Comparison of ENCODE assay signal across 7 cellular contexts in the genomic region with DNA sequence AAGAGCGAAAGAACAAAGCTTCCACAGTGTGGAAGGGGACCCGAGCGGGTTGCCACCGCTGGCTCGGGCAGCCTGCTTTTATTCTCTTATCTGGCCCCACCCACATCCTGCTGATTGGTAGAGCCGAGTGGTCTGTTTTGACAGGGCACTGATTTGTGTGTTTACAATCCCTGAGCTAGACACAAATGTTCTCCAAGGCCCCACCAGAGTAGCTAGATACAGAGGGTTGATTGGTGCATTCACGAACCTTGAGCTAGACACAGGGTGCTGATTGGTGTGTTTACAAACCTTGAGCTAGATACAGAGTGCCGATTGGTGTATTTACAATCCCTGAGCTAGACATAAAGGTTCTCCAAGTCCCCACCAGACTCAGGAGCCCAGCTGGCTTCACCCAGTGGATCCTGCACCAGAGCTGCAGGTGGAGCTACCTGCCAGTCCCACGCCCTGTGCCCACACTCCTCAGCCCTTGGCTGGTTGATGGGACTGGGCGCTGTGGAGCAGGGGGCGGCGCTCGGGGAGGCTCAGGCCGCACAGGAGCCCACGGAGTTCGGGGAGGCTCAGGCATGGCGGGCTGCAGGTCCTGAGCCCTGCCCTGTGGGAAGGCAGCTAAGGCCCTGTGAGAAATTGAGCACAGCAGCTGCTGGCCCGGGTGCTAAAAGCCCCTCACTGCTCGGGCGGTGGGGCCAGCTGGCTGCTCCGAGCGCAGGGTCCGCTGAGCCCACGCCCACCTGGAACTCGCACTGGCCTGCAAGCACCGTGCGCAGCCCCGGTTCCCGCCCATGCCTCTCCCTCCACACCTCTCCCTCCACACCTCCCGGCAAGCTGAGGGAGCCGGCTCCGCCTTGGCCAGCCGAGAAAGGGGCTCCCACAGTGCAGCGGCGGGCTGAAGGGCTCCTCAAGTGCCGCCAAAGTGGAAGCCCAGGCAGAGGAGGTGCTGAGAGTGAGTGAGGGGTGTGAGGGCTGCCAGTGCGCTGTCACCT.
A peak's percentile ranks its signal among the peaks of the same experiment; 100 is the strongest.
DNase-seq lines count a peak whose midpoint lies in the region; ATAC-seq and TF ChIP-seq lines count a peak whose summit lies in the region.
"Not testable (repeated sequence)": the region's sequence is repeated elsewhere in the genome, so short reads cannot be mapped to it uniquely, and the experiment has no call there.

No MANE protein-coding gene starts in this region.

- H3K9me3 ChIP-seq in Caco-2; naive thymus-derived CD4-positive, alpha-beta T cell (ENCODE audit: control insufficient read depth in 2 of 3, low read length in 3 of 3): not testable (repeated sequence)
- peaks cover 12% of the 10 kb centered on the region for H3K9me3 ChIP-seq in endodermal cell (ENCODE audit: control insufficient read depth, low read length)

- H3K4me1 ChIP-seq in Caco-2; endodermal cell (ENCODE audit: control insufficient read depth, insufficient read depth, low read length): not testable (repeated sequence)
- H3K4me1 ChIP-seq in naive thymus-derived CD4-positive, alpha-beta T cell (ENCODE audit: control insufficient read depth in 2 of 2, insufficient read depth in 2 of 2, low read length in 2 of 2): peaks cover 26 to 27% of the 10 kb centered on the region in 2 donors

- not testable (repeated sequence) for TF ChIP-seq CTCF in Caco-2 (IDR thresholded peaks at IDR 0.05; ENCODE audit: insufficient read depth in 1 of 2, low read depth in 1 of 2, low read length in 1 of 2, severe bottlenecking in 1 of 2, unreplicated experiment in 1 of 2); endodermal cell (conservative IDR thresholded peaks at IDR 0.05)

- POLR2A ChIA-PET in Caco-2 (lab: Charles Lee); activated CD4-positive, alpha-beta T cell treated with anti-CD3 and anti-CD28 coated beads, Interleukin-2, amount 10 ng/mL, durations not matched to agents 7 days and 5 days (lab: Charles Lee): not testable (repeated sequence)
- POLR2A ChIA-PET in T-cell (lab: Charles Lee): interaction anchor here (0.6 to 1.3 kb wide), 5 partner anchors 9 to 253 kb away, joined by 3 to 7 read pairs (median 3); no protein-coding TSS in a partner anchor
- POLR2A ChIA-PET in naive thymus-derived CD4-positive, alpha-beta T cell (lab: Charles Lee): interaction anchor here (1.8 kb wide), 1 partner anchor 9 kb away, joined by 6 read pairs; no protein-coding TSS in a partner anchor

- 86 to 92% methylated on average over 5 to 23 of the region's 37 CpGs for WGBS in endodermal cell (ENCODE audit: insufficient coverage in 1 of 2, insufficient read length in 1 of 2), 2 experiments

- intact Hi-C loops in Caco-2 (cut with micrococcal nuclease; ENCODE audit: unreplicated experiment); naive thymus-derived CD4-positive, alpha-beta T cell (cut with micrococcal nuclease): not testable (repeated sequence)

- H3K27me3 Mint-ChIP-seq in Caco-2 (ENCODE audit: insufficient read depth, unreplicated experiment); T-cell; activated CD4-positive, alpha-beta T cell treated with anti-CD3 and anti-CD28 coated beads, Interleukin-2, amount 10 ng/mL, durations not matched to agents 7 days and 5 days; activated T-helper 17 cell treated with anti-CD3 and anti-CD28 coated beads, Interleukin-2, amount 50 U/mL, for 72 hours; endodermal cell (ENCODE audit: insufficient read depth); naive thymus-derived CD4-positive, alpha-beta T cell: not testable (repeated sequence)

- not testable (repeated sequence) for H3K27me3 ChIP-seq in Caco-2 (replicated peaks; ENCODE audit: control insufficient read depth, insufficient read depth, low read length); endodermal cell (ENCODE audit: control insufficient read depth, insufficient read depth, low read length, poor library complexity, severe bottlenecking); naive thymus-derived CD4-positive, alpha-beta T cell (ENCODE audit: control insufficient read depth in 2 of 2, insufficient read depth in 2 of 2, low read length in 2 of 2)

- H3K4me3 Mint-ChIP-seq in Caco-2 (ENCODE audit: unreplicated experiment); T-cell; activated CD4-positive, alpha-beta T cell treated with anti-CD3 and anti-CD28 coated beads, Interleukin-2, amount 10 ng/mL, durations not matched to agents 7 days and 5 days; endodermal cell; naive thymus-derived CD4-positive, alpha-beta T cell; stimulated activated effector memory CD8-positive, alpha-beta T cell treated with anti-CD3 and anti-CD28 coated beads, Interleukin-12 subunit alpha, Interleukin-12 subunit beta, amount 100 ng/mL, for 72 hours: not testable (repeated sequence)
- peak overlapping the region; percentile 72 for H3K4me3 Mint-ChIP-seq in activated T-helper 17 cell treated with anti-CD3 and anti-CD28 coated beads, Interleukin-2, amount 50 U/mL, for 72 hours

- peaks cover 17% of the 10 kb centered on the region for H3K9me3 Mint-ChIP-seq in Caco-2 (ENCODE audit: unreplicated experiment)
- H3K9me3 Mint-ChIP-seq in T-cell; activated CD4-positive, alpha-beta T cell treated with anti-CD3 and anti-CD28 coated beads, Interleukin-2, amount 10 ng/mL, durations not matched to agents 7 days and 5 days; activated T-helper 17 cell treated with anti-CD3 and anti-CD28 coated beads, Interleukin-2, amount 50 U/mL, for 72 hours; naive thymus-derived CD4-positive, alpha-beta T cell; stimulated activated effector memory CD8-positive, alpha-beta T cell treated with anti-CD3 and anti-CD28 coated beads, Interleukin-12 subunit alpha, Interleukin-12 subunit beta, amount 100 ng/mL, for 72 hours: not testable (repeated sequence)
- peaks cover 24% of the 10 kb centered on the region for H3K9me3 Mint-ChIP-seq in endodermal cell

- H3K27ac ChIP-seq in endodermal cell (ENCODE audit: low read depth, low read length); naive thymus-derived CD4-positive, alpha-beta T cell (ENCODE audit: low read depth, low read length): not testable (repeated sequence)

- H3K36me3 Mint-ChIP-seq in Caco-2 (ENCODE audit: insufficient read depth, unreplicated experiment) (peaks cover 92% of the 10 kb centered on the region), T-cell (peaks cover 68% of the 10 kb centered on the region), endodermal cell (ENCODE audit: low read depth) (peaks cover 70% of the 10 kb centered on the region)
- H3K36me3 Mint-ChIP-seq in activated CD4-positive, alpha-beta T cell treated with anti-CD3 and anti-CD28 coated beads, Interleukin-2, amount 10 ng/mL, durations not matched to agents 7 days and 5 days (ENCODE audit: low read depth): peaks cover 83% of the 10 kb centered on the region
- H3K36me3 Mint-ChIP-seq in activated T-helper 17 cell treated with anti-CD3 and anti-CD28 coated beads, Interleukin-2, amount 50 U/mL, for 72 hours (ENCODE audit: low read depth): peaks cover 50% of the 10 kb centered on the region
- H3K36me3 Mint-ChIP-seq in naive thymus-derived CD4-positive, alpha-beta T cell: peaks cover 20 to 68% (median 50%) of the 10 kb centered on the region in 5 donors
- peaks cover 88% of the 10 kb centered on the region for H3K36me3 Mint-ChIP-seq in stimulated activated effector memory CD8-positive, alpha-beta T cell treated with anti-CD3 and anti-CD28 coated beads, Interleukin-12 subunit alpha, Interleukin-12 subunit beta, amount 100 ng/mL, for 72 hours

- CTCF ChIA-PET in Caco-2 (lab: Charles Lee); T-cell (lab: Charles Lee); naive thymus-derived CD4-positive, alpha-beta T cell (lab: Charles Lee): not testable (repeated sequence)
- CTCF ChIA-PET in activated CD4-positive, alpha-beta T cell treated with anti-CD3 and anti-CD28 coated beads, Interleukin-2, amount 10 ng/mL, durations not matched to agents 7 days and 5 days (lab: Charles Lee): interaction anchor here (1.4 to 5.8 kb wide), 4 partner anchors 30 to 96 kb away, joined by 3 to 28 read pairs (median 6); no protein-coding TSS in a partner anchor

- H3K4me1 Mint-ChIP-seq in Caco-2 (ENCODE audit: low read depth, unreplicated experiment); endodermal cell: not testable (repeated sequence)
- peaks cover 59 to 83% (median 76%) of the 10 kb centered on the region in 3 donors for H3K4me1 Mint-ChIP-seq in T-cell
- peaks cover 77% of the 10 kb centered on the region for H3K4me1 Mint-ChIP-seq in activated CD4-positive, alpha-beta T cell treated with anti-CD3 and anti-CD28 coated beads, Interleukin-2, amount 10 ng/mL, durations not matched to agents 7 days and 5 days
- H3K4me1 Mint-ChIP-seq in activated T-helper 17 cell treated with anti-CD3 and anti-CD28 coated beads, Interleukin-2, amount 50 U/mL, for 72 hours: peaks cover 66% of the 10 kb centered on the region
- H3K4me1 Mint-ChIP-seq in naive thymus-derived CD4-positive, alpha-beta T cell: peaks cover 20 to 77% (median 49%) of the 10 kb centered on the region in 7 donors
- H3K4me1 Mint-ChIP-seq in stimulated activated effector memory CD8-positive, alpha-beta T cell treated with anti-CD3 and anti-CD28 coated beads, Interleukin-12 subunit alpha, Interleukin-12 subunit beta, amount 100 ng/mL, for 72 hours: peaks cover 76% of the 10 kb centered on the region

- peak overlapping the region; percentile 63 for H3K27ac Mint-ChIP-seq in Caco-2 (ENCODE audit: unreplicated experiment)
- peak overlapping the region; percentile 55 to 83 for H3K27ac Mint-ChIP-seq in T-cell
- peak overlapping the region; percentile 58 for H3K27ac Mint-ChIP-seq in activated CD4-positive, alpha-beta T cell treated with anti-CD3 and anti-CD28 coated beads, Interleukin-2, amount 10 ng/mL, durations not matched to agents 7 days and 5 days
- peak overlapping the region; percentile 100 for H3K27ac Mint-ChIP-seq in activated T-helper 17 cell treated with anti-CD3 and anti-CD28 coated beads, Interleukin-2, amount 50 U/mL, for 72 hours
- H3K27ac Mint-ChIP-seq in endodermal cell: not testable (repeated sequence)
- H3K27ac Mint-ChIP-seq in naive thymus-derived CD4-positive, alpha-beta T cell: peak overlapping the region in 6 of 9 donors; percentile 56 to 76 (median 72)
- peak overlapping the region; percentile 99 for H3K27ac Mint-ChIP-seq in stimulated activated effector memory CD8-positive, alpha-beta T cell treated with anti-CD3 and anti-CD28 coated beads, Interleukin-12 subunit alpha, Interleukin-12 subunit beta, amount 100 ng/mL, for 72 hours

- not testable (repeated sequence) for H3K9ac ChIP-seq in endodermal cell (ENCODE audit: extremely low read depth, low read length, poor library complexity, severe bottlenecking)

- BruUV-seq in Caco-2 (replicated peaks; lab: Mats Ljungman, UMichigan): not testable (repeated sequence)

- ATAC-seq in T-cell (replicated peaks in 1 of 4); activated T-helper 17 cell treated with anti-CD3 and anti-CD28 coated beads, Interleukin-2, amount 50 U/mL, for 72 hours (replicated peaks); naive thymus-derived CD4-positive, alpha-beta T cell; stimulated activated effector memory CD8-positive, alpha-beta T cell treated with anti-CD3 and anti-CD28 coated beads, Interleukin-12 subunit alpha, Interleukin-12 subunit beta, amount 100 ng/mL, for 72 hours: not testable (repeated sequence)

- not testable (repeated sequence) for H3K36me3 ChIP-seq in Caco-2 (ENCODE audit: control insufficient read depth, insufficient read depth, low read length)
- peaks cover 22% of the 10 kb centered on the region for H3K36me3 ChIP-seq in endodermal cell (ENCODE audit: control insufficient read depth, insufficient read depth, low read length)
- H3K36me3 ChIP-seq in naive thymus-derived CD4-positive, alpha-beta T cell (ENCODE audit: control insufficient read depth in 2 of 3, insufficient read depth in 3 of 3, low read length in 3 of 3): peaks cover 0 to 13% (median 0%) of the 10 kb centered on the region in 3 experiments

- not testable (repeated sequence) for DNase-seq in Caco-2; T-cell; activated CD4-positive, alpha-beta T cell treated with anti-CD3 and anti-CD28 coated beads, Interleukin-2, amount 10 ng/mL, durations not matched to agents 7 days and 5 days; naive thymus-derived CD4-positive, alpha-beta T cell; stimulated activated effector memory CD8-positive, alpha-beta T cell treated with anti-CD3 and anti-CD28 coated beads, Interleukin-12 subunit alpha, Interleukin-12 subunit beta, amount 100 ng/mL, for 72 hours (ENCODE audit: low spot score in 2 of 2)
- DNase-seq in endodermal cell: peak; percentile 43

- H3K4me3 ChIP-seq in Caco-2 (ENCODE audit: low read depth, low read length); endodermal cell (ENCODE audit: low read length); naive thymus-derived CD4-positive, alpha-beta T cell (ENCODE audit: low read length): not testable (repeated sequence)
